ENCODE assay signal across 10 cellular contexts in genomic region chr5:66821626-66822429, GRCh38.
DNase-seq lines count a peak whose midpoint lies in the region; ATAC-seq and TF ChIP-seq lines count a peak whose summit lies in the region.
"Had no signal": no experiment of that assay in that cellular context is flagged by ENCODE, and none has a peak within 500 bp of the region (broad histone marks: within the 10 kb centered on the region; RNA-seq: fewer than 3 reads in every experiment).

No MANE protein-coding gene starts in this region.

- TF ChIP-seq CTCF in activated CD8-positive, alpha-beta T cell treated with anti-CD3 and anti-CD28 coated beads for 36 hours (IDR thresholded peaks at IDR 0.05), result no peak
- no peak for TF ChIP-seq CTCF in fibroblast of pulmonary artery (IDR thresholded peaks at IDR 0.05; ENCODE audit: low read length, missing control alignments)

- H3K9me3 Mint-ChIP-seq in T-cell, result no peaks in the 10 kb centered on the region
- H3K9me3 Mint-ChIP-seq in activated CD8-positive, alpha-beta T cell treated with anti-CD3 and anti-CD28 coated beads for 36 hours, result peaks cover 2% of the 10 kb centered on the region

- no peak for DNase-seq in T-cell
- peak; percentile 76 for DNase-seq in activated CD8-positive, alpha-beta T cell treated with anti-CD3 and anti-CD28 coated beads for 36 hours
- DNase-seq in fibroblast of pulmonary artery (ENCODE audit: low read depth), result peak; percentile 45
- peak; percentile 32 for DNase-seq in stimulated activated CD4-positive, alpha-beta T cell treated with anti-CD3 and anti-CD28 coated beads, Interleukin-4, amount 100 ng/mL, for 24 hours
- no peak for DNase-seq in HPDE6-E6E7 (ENCODE audit: extremely low spot score)
- no peak for DNase-seq in NOMO-1 treated with dmso at 0.1 percent for 144 hours (lab: John Stamatoyannopoulos, UW; ENCODE audit: unreplicated experiment)
- no peak for DNase-seq in activated gamma-delta T cell treated with Interleukin-2 at 50 U/mL for 16 hours
- DNase-seq: heart right ventricle, NCI-H2171 treated with DMSO at 0.1 percent for 48 hours had no signal

- CTCF ChIA-PET in T-cell (lab: Charles Lee), result interaction anchor here (0.6 kb wide), 3 partner anchors 9 to 1339 kb away, joined by 3 read pairs; no protein-coding TSS in a partner anchor
- CTCF ChIA-PET in activated CD8-positive, alpha-beta T cell treated with anti-CD3 and anti-CD28 coated beads for 36 hours (lab: Charles Lee), result interaction anchor here (0.7 to 8.2 kb wide), 8 partner anchors 8 to 741 kb away, joined by 3 to 59 read pairs (median 4); no protein-coding TSS in a partner anchor

- no peaks in the 10 kb centered on the region for H3K36me3 Mint-ChIP-seq in T-cell
- no peaks in the 10 kb centered on the region for H3K36me3 Mint-ChIP-seq in activated CD8-positive, alpha-beta T cell treated with anti-CD3 and anti-CD28 coated beads for 36 hours (ENCODE audit: low read depth)

- H3K4me3 Mint-ChIP-seq in T-cell, result peak overlapping the region in 1 of 3 donors; percentile 43
- peak overlapping the region; percentile 30 for H3K4me3 Mint-ChIP-seq in activated CD8-positive, alpha-beta T cell treated with anti-CD3 and anti-CD28 coated beads for 36 hours

- peak overlapping the region; percentile 56 to 84 for H3K27ac Mint-ChIP-seq in T-cell
- H3K27ac Mint-ChIP-seq in activated CD8-positive, alpha-beta T cell treated with anti-CD3 and anti-CD28 coated beads for 36 hours, result peak overlapping the region; percentile 90

- ATAC-seq in T-cell (replicated peaks in 1 of 4), result peak in 3 of 4 experiments; percentile 65 to 78 (median 70)
- ATAC-seq in activated CD8-positive, alpha-beta T cell treated with anti-CD3 and anti-CD28 coated beads for 36 hours, result peak; percentile 88

- no peaks in the 10 kb centered on the region for H3K27me3 Mint-ChIP-seq in T-cell
- H3K27me3 Mint-ChIP-seq in activated CD8-positive, alpha-beta T cell treated with anti-CD3 and anti-CD28 coated beads for 36 hours, result peaks cover 8% of the 10 kb centered on the region

- no peak overlapping the region for H3K4me3 ChIP-seq in fibroblast of pulmonary artery (replicated peaks; ENCODE audit: low read depth, low read length)
- H3K4me3 ChIP-seq: cardiac muscle cell, heart right ventricle had no signal

- POLR2A ChIA-PET in T-cell (lab: Charles Lee), result interaction anchor here in 1 of 2 donors (0.6 kb wide), 1 partner anchor 386 kb away, joined by 5 read pairs; no protein-coding TSS in a partner anchor
- POLR2A ChIA-PET in activated CD8-positive, alpha-beta T cell treated with anti-CD3 and anti-CD28 coated beads for 36 hours (lab: Charles Lee), result interaction anchor here (1.0 to 1.9 kb wide), 3 partner anchors 19 to 39 kb away, joined by 3 to 6 read pairs (median 5); no protein-coding TSS in a partner anchor

- intact Hi-C loops in activated CD8-positive, alpha-beta T cell treated with anti-CD3 and anti-CD28 coated beads for 36 hours (cut with micrococcal nuclease), result no loop called here

- peaks cover 19 to 27% (median 26%) of the 10 kb centered on the region in 3 donors for H3K4me1 Mint-ChIP-seq in T-cell
- peaks cover 24% of the 10 kb centered on the region for H3K4me1 Mint-ChIP-seq in activated CD8-positive, alpha-beta T cell treated with anti-CD3 and anti-CD28 coated beads for 36 hours (ENCODE audit: low read depth)

Comparison
In these comparisons a context has a peak if more than half of its experiments do, and no peak if none do; other contexts are left out.
1. DNase-seq: peak in activated CD8-positive, alpha-beta T cell treated with anti-CD3 and anti-CD28 coated beads for 36 hours (single experiment), fibroblast of pulmonary artery (single experiment) and stimulated activated CD4-positive, alpha-beta T cell treated with anti-CD3 and anti-CD28 coated beads, Interleukin-4, amount 100 ng/mL, for 24 hours (single experiment); none in T-cell (0 of 34), HPDE6-E6E7 (single experiment), NOMO-1 treated with dmso at 0.1 percent for 144 hours (single experiment) and activated gamma-delta T cell treated with Interleukin-2 at 50 U/mL for 16 hours (single experiment).